Comparison of ENCODE assay signal across 12 cellular contexts in genomic region chr1:197908695-197909336, GRCh38. TPM values are rescaled to one million over a fixed set of nuclear protein-coding genes. Genes with fewer than 3 reads are reported as not detected.
DNase-seq lines count a peak whose midpoint lies in the region; ATAC-seq and TF ChIP-seq lines count a peak whose summit lies in the region.
"Had no signal": no experiment of that assay in that cellular context is flagged by ENCODE, and none has a peak within 500 bp of the region (broad histone marks: within the 10 kb centered on the region; RNA-seq: fewer than 3 reads in every experiment).

No MANE protein-coding gene starts in this region.

- H3K9me3 ChIP-seq in tibial nerve, result no peaks in the 10 kb centered on the region

- WGBS in tibial nerve, 2 donors, result 7 to 12% methylated on average over 15 of the region's 15 CpGs

- no peaks in the 10 kb centered on the region for H3K36me3 Mint-ChIP-seq in activated T-cell treated with anti-CD3 and anti-CD28 coated beads, Interleukin-2, amount 50 U/mL, for 24 hours (ENCODE audit: low read depth)

- peaks cover 52% of the 10 kb centered on the region for H3K4me1 Mint-ChIP-seq in activated T-cell treated with anti-CD3 and anti-CD28 coated beads, Interleukin-2, amount 50 U/mL, for 24 hours (ENCODE audit: low read depth)

- no peaks in the 10 kb centered on the region for H3K9me3 Mint-ChIP-seq in activated T-cell treated with anti-CD3 and anti-CD28 coated beads, Interleukin-2, amount 50 U/mL, for 24 hours

- TF ChIP-seq CTCF in tibial nerve (IDR thresholded peaks at IDR 0.05), result no peak

- TF ChIP-seq EP300 in tibial nerve (IDR thresholded peaks at IDR 0.05), result no peak

- peak; percentile 37 for DNase-seq in activated T-cell treated with anti-CD3 and anti-CD28 coated beads, Interleukin-2, amount 50 U/mL, for 24 hours
- DNase-seq in activated T-cell treated with anti-CD3 and anti-CD28 coated beads, Interleukin-2, amount 50 U/mL, for 48 hours, result no peak
- DNase-seq in NCI-H2227 treated with DMSO at 0.1 percent for 48 hours (lab: John Stamatoyannopoulos, UW) (peak; percentile 40), ecto neural progenitor cell (ENCODE audit: low spot score) (peak; percentile 64), tibial nerve (ENCODE audit: low spot score in 2 of 2) (no peak), anterior cingulate cortex (lab: John Stamatoyannopoulos, UW) (no peak)
- no peak for DNase-seq in stimulated activated naive CD8-positive, alpha-beta T cell treated with anti-CD3 and anti-CD28 coated beads, Interleukin-15, Interleukin-2, amounts not matched to agents 100 U/mL and 50 U/mL, for 24 hours
- DNase-seq: activated naive CD4-positive, alpha-beta T cell; NCI-H2081 treated with DMSO at 0.1 percent for 48 hours had no signal

- no peak overlapping the region for H3K27ac ChIP-seq in tibial nerve
- H3K27ac ChIP-seq: BLaER1, skin epidermis had no signal

- peaks cover 2 to 100% of the 10 kb centered on the region in 2 donors for H3K27me3 ChIP-seq in tibial nerve

- TF ChIP-seq POLR2A in tibial nerve (IDR thresholded peaks at IDR 0.05), result no peak

- H3K27ac Mint-ChIP-seq in activated T-cell treated with anti-CD3 and anti-CD28 coated beads, Interleukin-2, amount 50 U/mL, for 24 hours, result no peak overlapping the region

- H3K4me1 ChIP-seq in tibial nerve, result peaks cover 0 to 46% (median 18%) of the 10 kb centered on the region in 4 donors
- H3K4me1 ChIP-seq: BLaER1 had no signal

- no peak overlapping the region for H3K4me3 ChIP-seq in tibial nerve
- H3K4me3 ChIP-seq: BLaER1, skin epidermis had no signal

- peak overlapping the region; percentile 36 for H3K4me3 Mint-ChIP-seq in activated T-cell treated with anti-CD3 and anti-CD28 coated beads, Interleukin-2, amount 50 U/mL, for 24 hours

- H3K36me3 ChIP-seq in tibial nerve, result no peaks in the 10 kb centered on the region
- H3K36me3 ChIP-seq: BLaER1 had no signal

- peak; percentile 16 for ATAC-seq in stimulated activated naive CD8-positive, alpha-beta T cell treated with anti-CD3 and anti-CD28 coated beads, Interleukin-15, Interleukin-2, amounts not matched to agents 100 U/mL and 50 U/mL, for 24 hours
- no peak for ATAC-seq in GM19455 (IDR thresholded peaks at IDR 0.05; ENCODE audit: unreplicated experiment)

- peaks cover 98% of the 10 kb centered on the region for H3K27me3 Mint-ChIP-seq in activated T-cell treated with anti-CD3 and anti-CD28 coated beads, Interleukin-2, amount 50 U/mL, for 24 hours

RNA-seq across cellular contexts. Expression of gene C1orf53, which starts 6.4 kb away (rescaled TPM):
- not detected for total RNA-seq in tibial nerve

RNA-seq across cellular contexts. Expression of gene LHX9, which starts 8.4 kb away (rescaled TPM):
- total RNA-seq in tibial nerve, result 1 to 10 TPM in 1 of 4 donors, not detected in 3; 1.6 TPM

Comparison
In these comparisons a context has a peak if more than half of its experiments do, and no peak if none do; other contexts are left out.
1. DNase-seq: peak in activated T-cell treated with anti-CD3 and anti-CD28 coated beads, Interleukin-2, amount 50 U/mL, for 24 hours (single experiment), NCI-H2227 treated with DMSO at 0.1 percent for 48 hours (single experiment) and ecto neural progenitor cell (single experiment); none in activated T-cell treated with anti-CD3 and anti-CD28 coated beads, Interleukin-2, amount 50 U/mL, for 48 hours (0 of 2), stimulated activated naive CD8-positive, alpha-beta T cell treated with anti-CD3 and anti-CD28 coated beads, Interleukin-15, Interleukin-2, amounts not matched to agents 100 U/mL and 50 U/mL, for 24 hours (single experiment), tibial nerve (0 of 2) and anterior cingulate cortex (0 of 58).